Comparison of ENCODE assay signal across 18 cellular contexts in the genomic region with DNA sequence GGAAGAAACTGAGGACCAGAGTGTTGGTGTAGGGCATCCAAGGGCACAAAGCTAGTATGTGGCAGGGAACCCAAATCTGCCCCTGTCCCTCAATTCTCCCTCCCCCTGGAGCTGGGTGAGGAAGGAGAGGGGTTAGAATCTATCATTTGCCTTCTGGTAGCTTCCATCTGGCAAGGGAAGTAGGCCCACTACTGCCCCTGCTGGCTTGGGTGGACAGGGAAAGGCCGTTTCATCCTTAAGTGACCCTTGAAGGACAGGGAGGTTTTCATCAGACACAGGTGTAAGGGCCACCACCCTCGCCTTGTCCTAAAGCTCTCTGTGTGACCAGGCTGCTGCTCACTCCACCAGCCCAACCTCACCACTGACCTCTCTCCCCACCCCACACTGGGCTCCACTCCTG. TPM values are rescaled to one million over a fixed set of nuclear protein-coding genes. Genes with fewer than 3 reads are reported as not detected.
DNase-seq lines count a peak whose midpoint lies in the region; ATAC-seq and TF ChIP-seq lines count a peak whose summit lies in the region.
"Had no signal": no experiment of that assay in that cellular context is flagged by ENCODE, and none has a peak within 500 bp of the region (broad histone marks: within the 10 kb centered on the region; RNA-seq: fewer than 3 reads in every experiment).

No MANE protein-coding gene starts in this region.

- H3K4me3 ChIP-seq in A673 (ENCODE audit: low read depth, low read length, poor library complexity, severe bottlenecking) (no peak overlapping the region), GM12864 (ENCODE audit: low read depth, low read length) (no peak overlapping the region), WERI-Rb-1 (ENCODE audit: low read depth, low read length) (no peak overlapping the region), colonic mucosa (no peak overlapping the region)
- H3K4me3 ChIP-seq: transverse colon had no signal

- peaks cover 29% of the 10 kb centered on the region for H3K9me3 Mint-ChIP-seq in glutamatergic neuron (ENCODE audit: unreplicated experiment)
- H3K9me3 Mint-ChIP-seq: activated T-helper 2 cell treated with anti-CD3 and anti-CD28 coated beads, Interferon-gamma antibody, Interleukin-2, Interleukin-4, amounts not matched to agents 10 μg/mL and 5 μg/mL and 100 μg/mL, durations not matched to agents 14 hours and 24 hours and 36 hours had no signal

- POLR2A ChIA-PET in A673 (lab: Charles Lee; ENCODE audit: low non-redundant PET): no interaction called here

- H3K27ac Mint-ChIP-seq in glutamatergic neuron (ENCODE audit: unreplicated experiment): no peak overlapping the region
- H3K27ac Mint-ChIP-seq: activated T-helper 2 cell treated with anti-CD3 and anti-CD28 coated beads, Interferon-gamma antibody, Interleukin-2, Interleukin-4, amounts not matched to agents 10 μg/mL and 5 μg/mL and 100 μg/mL, durations not matched to agents 14 hours and 24 hours and 36 hours; B cell had no signal

- no peak for ATAC-seq in HG03354 (IDR thresholded peaks at IDR 0.05; ENCODE audit: poor library complexity, severe bottlenecking, unreplicated experiment)

- H3K9me3 ChIP-seq in A673 (ENCODE audit: low read depth, low read length, poor library complexity, severe bottlenecking) (no peaks in the 10 kb centered on the region), WERI-Rb-1 (ENCODE audit: severe bottlenecking) (no peaks in the 10 kb centered on the region), colonic mucosa (no peaks in the 10 kb centered on the region)
- H3K9me3 ChIP-seq: transverse colon had no signal

- peaks cover 21% of the 10 kb centered on the region for H3K27me3 Mint-ChIP-seq in glutamatergic neuron (ENCODE audit: unreplicated experiment)

- H3K27me3 ChIP-seq in A673 (replicated peaks; ENCODE audit: insufficient read depth, low read depth, low read length, poor library complexity) (no peaks in the 10 kb centered on the region), WERI-Rb-1 (ENCODE audit: insufficient read depth, low read depth, severe bottlenecking) (no peaks in the 10 kb centered on the region), colonic mucosa (no peaks in the 10 kb centered on the region)
- H3K27me3 ChIP-seq: transverse colon had no signal

- DNase-seq in A673 (ENCODE audit: low spot score): no peak
- no peak for DNase-seq in GM12864 (ENCODE audit: low read depth)
- peak; percentile 53 for DNase-seq in WERI-Rb-1
- DNase-seq in glutamatergic neuron: peak; percentile 47
- no peak for DNase-seq in colonic mucosa
- DNase-seq in NCI-H1694 (lab: John Stamatoyannopoulos, UW): no peak
- no peak for DNase-seq in stimulated activated naive CD4-positive, alpha-beta T cell treated with Interleukin-2 at 50 U/mL for 16 hours (lab: John Stamatoyannopoulos, UW)
- DNase-seq: activated CD4-positive, alpha-beta T cell treated with anti-CD3 and anti-CD28 coated beads, Interleukin-2, amount 50 U/mL, for 48 hours; amniotic stem cell; DND-41; NCI-H510A; RPMI8226; stimulated activated CD4-positive, alpha-beta T cell treated with anti-CD3 and anti-CD28 coated beads, Interleukin-1b, Interleukin-23, amount 100 ng/mL, for 48 hours; T-helper 9 cell; transverse colon had no signal

- no peak overlapping the region for H3K27ac ChIP-seq in A673 (ENCODE audit: low read depth, low read length, poor library complexity, severe bottlenecking)
- H3K27ac ChIP-seq in WERI-Rb-1: peak overlapping the region; percentile 95; the same call in 1 of the 2 replicates
- H3K27ac ChIP-seq in colonic mucosa: no peak overlapping the region
- H3K27ac ChIP-seq: transverse colon had no signal

- BruUV-seq in A673 (replicated peaks; lab: Mats Ljungman, UMichigan): no TSS peak

- H3K36me3 Mint-ChIP-seq in glutamatergic neuron (ENCODE audit: unreplicated experiment): peaks cover 6% of the 10 kb centered on the region

- H3K4me1 Mint-ChIP-seq in glutamatergic neuron (ENCODE audit: low read depth, unreplicated experiment): peaks cover 58% of the 10 kb centered on the region
- H3K4me1 Mint-ChIP-seq: B cell had no signal

- TF ChIP-seq CTCF in A673 (conservative IDR thresholded peaks at IDR 0.05; ENCODE audit: low read depth, low read length): 0 out of 2 replicates have a peak, but pooled peaks have one; percentile 22
- TF ChIP-seq CTCF in GM12864 (IDR thresholded peaks at IDR 0.05; ENCODE audit: low read depth, low read length, missing control alignments): peak; percentile 14
- TF ChIP-seq CTCF in WERI-Rb-1 (IDR thresholded peaks at IDR 0.05; ENCODE audit: low read depth, low read length): peak; percentile 59
- TF ChIP-seq CTCF in glutamatergic neuron (IDR thresholded peaks at IDR 0.05; ENCODE audit: partially characterized antibody, unreplicated experiment): peak; percentile 35
- no peak for TF ChIP-seq CTCF in colonic mucosa (IDR thresholded peaks at IDR 0.05)

- H3K4me3 Mint-ChIP-seq in glutamatergic neuron (ENCODE audit: unreplicated experiment): no peak overlapping the region
- H3K4me3 Mint-ChIP-seq: B cell had no signal

- intact Hi-C loops in A673 (cut with micrococcal nuclease; ENCODE audit: unreplicated experiment) (no loop called here), colonic mucosa (cut with DNase I) (no loop called here)

- no peak overlapping the region for H3K9ac ChIP-seq in colonic mucosa (ENCODE audit: low read depth in 2 of 2, low read length in 2 of 2)

- no peaks in the 10 kb centered on the region for H3K36me3 ChIP-seq in A673 (ENCODE audit: insufficient read depth, low read length, poor library complexity, severe bottlenecking)
- H3K36me3 ChIP-seq in WERI-Rb-1: peaks cover 10% of the 10 kb centered on the region
- no peaks in the 10 kb centered on the region for H3K36me3 ChIP-seq in colonic mucosa
- H3K36me3 ChIP-seq: transverse colon had no signal

- CTCF ChIA-PET in A673 (lab: Charles Lee): no interaction called here

- H3K4me1 ChIP-seq in A673 (ENCODE audit: insufficient read depth, low read length, poor library complexity, severe bottlenecking) (no peaks in the 10 kb centered on the region), colonic mucosa (no peaks in the 10 kb centered on the region)

RNA-seq across cellular contexts. Expression of a gene that starts 22.1 kb away (rescaled TPM):
- total RNA-seq in A673 (2021) (9.8 and 10.1 TPM in 2 replicates), glutamatergic neuron (ENCODE audit: unreplicated experiment) (26.0 TPM), colonic mucosa (10 to 100 TPM; 53.0 to 59.9 TPM)

Comparison
In these comparisons a context has a peak if more than half of its experiments do, and no peak if none do; other contexts are left out.
1. DNase-seq: peak in WERI-Rb-1 (single experiment) and glutamatergic neuron (single experiment); none in A673 (single experiment), GM12864 (single experiment), colonic mucosa (single experiment), NCI-H1694 (single experiment) and stimulated activated naive CD4-positive, alpha-beta T cell treated with Interleukin-2 at 50 U/mL for 16 hours (single experiment).